In genomic region chr18:12803069-12803936, GRCh38 we compare ENCODE assay signal across 16 cellular contexts.
DNase-seq lines count a peak whose midpoint lies in the region; ATAC-seq and TF ChIP-seq lines count a peak whose summit lies in the region.
"Had no signal": no experiment of that assay in that cellular context is flagged by ENCODE, and none has a peak within 500 bp of the region (broad histone marks: within the 10 kb centered on the region; RNA-seq: fewer than 3 reads in every experiment).

No MANE protein-coding gene starts in this region.

- BruUV-seq in OCI-LY7 (replicated peaks; lab: Mats Ljungman, UMichigan), result no TSS peak

- H3K4me1 Mint-ChIP-seq in CD4-positive, alpha-beta memory T cell, result peaks cover 15 to 25% (median 17%) of the 10 kb centered on the region in 4 donors

- H3K36me3 Mint-ChIP-seq in CD4-positive, alpha-beta memory T cell, result peaks cover 47 to 63% of the 10 kb centered on the region in 2 donors

- no peaks in the 10 kb centered on the region for H3K9me2 ChIP-seq in OCI-LY7 (ENCODE audit: insufficient read depth, low read length)

- H3K4me3 Mint-ChIP-seq in CD4-positive, alpha-beta memory T cell, result peak overlapping the region in 4 of 8 donors; percentile 11 to 46 (median 18)

- peak overlapping the region in 5 of 7 donors; percentile 9 to 54 (median 29) for H3K27ac Mint-ChIP-seq in CD4-positive, alpha-beta memory T cell

- TF ChIP-seq CTCF in OCI-LY7 (conservative IDR thresholded peaks at IDR 0.05; ENCODE audit: low read length), result no peak

- H3K4me1 ChIP-seq in CD4-positive, alpha-beta memory T cell (ENCODE audit: insufficient read depth, low read length), result peaks cover 13% of the 10 kb centered on the region
- H3K4me1 ChIP-seq in OCI-LY7 (ENCODE audit: insufficient read depth, low read length, poor library complexity, severe bottlenecking), result peaks cover 14% of the 10 kb centered on the region
- H3K4me1 ChIP-seq: ascending aorta, esophagus squamous epithelium, Peyer's patch had no signal

- no peaks in the 10 kb centered on the region for H3K9me3 ChIP-seq in CD4-positive, alpha-beta memory T cell (ENCODE audit: control insufficient read depth in 1 of 2, low read length in 2 of 2)
- peaks cover 10% of the 10 kb centered on the region; the same call in 1 of the 2 replicates for H3K9me3 ChIP-seq in OCI-LY7 (ENCODE audit: low read length)
- H3K9me3 ChIP-seq: ascending aorta, esophagus squamous epithelium, Peyer's patch had no signal

- H3K27me3 ChIP-seq in CD4-positive, alpha-beta memory T cell (ENCODE audit: insufficient read depth, low read length), result no peaks in the 10 kb centered on the region
- H3K27me3 ChIP-seq: ascending aorta, esophagus squamous epithelium, Peyer's patch had no signal

- H3K9me3 Mint-ChIP-seq in CD4-positive, alpha-beta memory T cell, result no peaks in the 10 kb centered on the region

- no peak overlapping the region for H3K27ac ChIP-seq in CD4-positive, alpha-beta memory T cell (ENCODE audit: low read depth, low read length)
- no peak overlapping the region for H3K27ac ChIP-seq in OCI-LY7 (ENCODE audit: low read depth, low read length, poor library complexity, severe bottlenecking)
- H3K27ac ChIP-seq: ascending aorta, esophagus squamous epithelium, Peyer's patch had no signal

- ATAC-seq in GM18861 (IDR thresholded peaks at IDR 0.05; ENCODE audit: unreplicated experiment) (peak; percentile 78), HG02852 (IDR thresholded peaks at IDR 0.05; ENCODE audit: unreplicated experiment) (peak; percentile 82), GM19452 (IDR thresholded peaks at IDR 0.05; ENCODE audit: unreplicated experiment) (no peak)
- ATAC-seq: HCT116 had no signal

- H3K79me2 ChIP-seq in OCI-LY7 (ENCODE audit: insufficient read depth, low read depth, low read length), result peaks cover 11% of the 10 kb centered on the region; the same call in 1 of the 2 replicates

- H3K27me3 Mint-ChIP-seq in CD4-positive, alpha-beta memory T cell, result no peaks in the 10 kb centered on the region

- no peak overlapping the region for H2AFZ ChIP-seq in OCI-LY7 (ENCODE audit: low read length)

- no peak for DNase-seq in CD4-positive, alpha-beta memory T cell
- no peak for DNase-seq in OCI-LY7 (ENCODE audit: low spot score)
- DNase-seq in hepatic stellate cell (ENCODE audit: low spot score), result no peak
- no peak for DNase-seq in DMS79 (lab: John Stamatoyannopoulos, UW)
- DNase-seq in dedifferentiated amniotic fluid mesenchymal stem cell (ENCODE audit: extremely low spot score), result no peak
- DNase-seq: activated CD4-positive, CD25-positive, alpha-beta regulatory T cell treated with anti-CD3 and anti-CD28 coated beads, Interleukin-2, amount 50 U/mL, for 72 hours; cortex of kidney; esophagus squamous epithelium; hippocampal formation; Peyer's patch; SW 1271 had no signal

- CTCF ChIA-PET in CD4-positive, alpha-beta memory T cell (lab: Charles Lee; ENCODE audit: partially characterized antibody), result interaction anchor here (1.0 to 1.9 kb wide), 5 partner anchors 11 to 131 kb away, joined by 3 to 5 read pairs (median 4); no protein-coding TSS in a partner anchor
- CTCF ChIA-PET in OCI-LY7 (lab: Charles Lee; ENCODE audit: unreplicated experiment), result no interaction called here

- no peak overlapping the region for H3K4me3 ChIP-seq in CD4-positive, alpha-beta memory T cell (ENCODE audit: low read length in 2 of 2)
- H3K4me3 ChIP-seq in OCI-LY7 (ENCODE audit: low read depth, low read length, poor library complexity, severe bottlenecking), result no peak overlapping the region
- H3K4me3 ChIP-seq: ascending aorta, esophagus squamous epithelium, Peyer's patch had no signal

- peak overlapping the region; percentile 25 for H3K4me2 ChIP-seq in OCI-LY7 (ENCODE audit: low read length)

- H4K20me1 ChIP-seq in OCI-LY7 (ENCODE audit: insufficient read depth, low read length), result no peaks in the 10 kb centered on the region

- POLR2A ChIA-PET in CD4-positive, alpha-beta memory T cell (lab: Charles Lee; ENCODE audit: partially characterized antibody), result no interaction called here
- POLR2A ChIA-PET in OCI-LY7 (lab: Charles Lee), result interaction anchor here (0.6 to 1.7 kb wide), 3 partner anchors 10 to 96 kb away, joined by 3 to 5 read pairs (median 3); no protein-coding TSS in a partner anchor

- H3K36me3 ChIP-seq in CD4-positive, alpha-beta memory T cell (ENCODE audit: insufficient read depth, low read length), result peaks cover 3% of the 10 kb centered on the region
- peaks cover 79% of the 10 kb centered on the region for H3K36me3 ChIP-seq in OCI-LY7 (ENCODE audit: insufficient read depth, low read length)

- intact Hi-C loops in CD4-positive, alpha-beta memory T cell (cut with micrococcal nuclease), result loop anchor here (5.0 kb wide), 1 partner anchor 34 kb away; no protein-coding TSS in a partner anchor
- intact Hi-C loops in OCI-LY7 (cut with micrococcal nuclease; ENCODE audit: unreplicated experiment), result no loop called here
